ENCODE assay signal across 1 cellular context in genomic region chr5:6712582-6713273, GRCh38.
TF ChIP-seq lines count a peak whose summit lies in the region.

No MANE protein-coding gene starts in this region.

TF ChIP-seq in K562, 482 proteins besides CTCF, POLR2A, EP300 and RAD21 (continued from another document and continues in another):
- TF ChIP-seq ETV6 (IDR thresholded peaks at IDR 0.05; ENCODE audit: borderline replicate concordance in 1 of 2, low read depth in 2 of 2, low read length in 1 of 2) = no peak
- no peak; the same call in 1 of the 2 replicates for TF ChIP-seq ETV6 (CRISPR knock-in tag; IDR thresholded peaks at IDR 0.05; ENCODE audit: borderline replicate concordance)
- 0 out of 2 replicates have a peak, but pooled peaks have one; percentile 54 for TF ChIP-seq FOXP1 (CRISPR knock-in tag; IDR thresholded peaks at IDR 0.05)
- TF ChIP-seq GATAD2B (IDR thresholded peaks at IDR 0.05; ENCODE audit: borderline replicate concordance) = peak; percentile 94
- peak; percentile 81 for TF ChIP-seq ZFX (CRISPR knock-in tag; IDR thresholded peaks at IDR 0.05)
- no peak for TF ChIP-seq RREB1 (CRISPR knock-in tag; IDR thresholded peaks at IDR 0.05)
- peak; percentile 9 for TF ChIP-seq CTCFL (IDR thresholded peaks at IDR 0.05; ENCODE audit: borderline replicate concordance, insufficient read depth, low read depth, low read length, poor library complexity, severe bottlenecking)
- TF ChIP-seq RBBP5 (IDR thresholded peaks at IDR 0.05; ENCODE audit: borderline replicate concordance, insufficient read depth, low read length, poor library complexity, severe bottlenecking) = peak; percentile 78
- TF ChIP-seq, protein P1, sequence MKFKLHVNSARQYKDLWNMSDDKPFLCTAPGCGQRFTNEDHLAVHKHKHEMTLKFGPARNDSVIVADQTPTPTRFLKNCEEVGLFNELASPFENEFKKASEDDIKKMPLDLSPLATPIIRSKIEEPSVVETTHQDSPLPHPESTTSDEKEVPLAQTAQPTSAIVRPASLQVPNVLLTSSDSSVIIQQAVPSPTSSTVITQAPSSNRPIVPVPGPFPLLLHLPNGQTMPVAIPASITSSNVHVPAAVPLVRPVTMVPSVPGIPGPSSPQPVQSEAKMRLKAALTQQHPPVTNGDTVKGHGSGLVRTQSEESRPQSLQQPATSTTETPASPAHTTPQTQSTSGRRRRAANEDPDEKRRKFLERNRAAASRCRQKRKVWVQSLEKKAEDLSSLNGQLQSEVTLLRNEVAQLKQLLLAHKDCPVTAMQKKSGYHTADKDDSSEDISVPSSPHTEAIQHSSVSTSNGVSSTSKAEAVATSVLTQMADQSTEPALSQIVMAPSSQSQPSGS (CRISPR knock-in tag; IDR thresholded peaks at IDR 0.05) = peak; percentile 80
- no peak for TF ChIP-seq NR1H2 (CRISPR knock-in tag; IDR thresholded peaks at IDR 0.05)
- peak; percentile 35 for TF ChIP-seq FIP1L1 (IDR thresholded peaks at IDR 0.05; ENCODE audit: low read depth, low read length, poor library complexity, severe bottlenecking)
- TF ChIP-seq, protein P2, sequence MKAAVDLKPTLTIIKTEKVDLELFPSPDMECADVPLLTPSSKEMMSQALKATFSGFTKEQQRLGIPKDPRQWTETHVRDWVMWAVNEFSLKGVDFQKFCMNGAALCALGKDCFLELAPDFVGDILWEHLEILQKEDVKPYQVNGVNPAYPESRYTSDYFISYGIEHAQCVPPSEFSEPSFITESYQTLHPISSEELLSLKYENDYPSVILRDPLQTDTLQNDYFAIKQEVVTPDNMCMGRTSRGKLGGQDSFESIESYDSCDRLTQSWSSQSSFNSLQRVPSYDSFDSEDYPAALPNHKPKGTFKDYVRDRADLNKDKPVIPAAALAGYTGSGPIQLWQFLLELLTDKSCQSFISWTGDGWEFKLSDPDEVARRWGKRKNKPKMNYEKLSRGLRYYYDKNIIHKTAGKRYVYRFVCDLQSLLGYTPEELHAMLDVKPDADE (conservative IDR thresholded peaks at IDR 0.05; ENCODE audit: control insufficient read depth, low read depth, low read length) = peak; percentile 97
- peak; percentile 93 for TF ChIP-seq MAX (CRISPR knock-in tag; IDR thresholded peaks at IDR 0.05)
- TF ChIP-seq, protein P3, sequence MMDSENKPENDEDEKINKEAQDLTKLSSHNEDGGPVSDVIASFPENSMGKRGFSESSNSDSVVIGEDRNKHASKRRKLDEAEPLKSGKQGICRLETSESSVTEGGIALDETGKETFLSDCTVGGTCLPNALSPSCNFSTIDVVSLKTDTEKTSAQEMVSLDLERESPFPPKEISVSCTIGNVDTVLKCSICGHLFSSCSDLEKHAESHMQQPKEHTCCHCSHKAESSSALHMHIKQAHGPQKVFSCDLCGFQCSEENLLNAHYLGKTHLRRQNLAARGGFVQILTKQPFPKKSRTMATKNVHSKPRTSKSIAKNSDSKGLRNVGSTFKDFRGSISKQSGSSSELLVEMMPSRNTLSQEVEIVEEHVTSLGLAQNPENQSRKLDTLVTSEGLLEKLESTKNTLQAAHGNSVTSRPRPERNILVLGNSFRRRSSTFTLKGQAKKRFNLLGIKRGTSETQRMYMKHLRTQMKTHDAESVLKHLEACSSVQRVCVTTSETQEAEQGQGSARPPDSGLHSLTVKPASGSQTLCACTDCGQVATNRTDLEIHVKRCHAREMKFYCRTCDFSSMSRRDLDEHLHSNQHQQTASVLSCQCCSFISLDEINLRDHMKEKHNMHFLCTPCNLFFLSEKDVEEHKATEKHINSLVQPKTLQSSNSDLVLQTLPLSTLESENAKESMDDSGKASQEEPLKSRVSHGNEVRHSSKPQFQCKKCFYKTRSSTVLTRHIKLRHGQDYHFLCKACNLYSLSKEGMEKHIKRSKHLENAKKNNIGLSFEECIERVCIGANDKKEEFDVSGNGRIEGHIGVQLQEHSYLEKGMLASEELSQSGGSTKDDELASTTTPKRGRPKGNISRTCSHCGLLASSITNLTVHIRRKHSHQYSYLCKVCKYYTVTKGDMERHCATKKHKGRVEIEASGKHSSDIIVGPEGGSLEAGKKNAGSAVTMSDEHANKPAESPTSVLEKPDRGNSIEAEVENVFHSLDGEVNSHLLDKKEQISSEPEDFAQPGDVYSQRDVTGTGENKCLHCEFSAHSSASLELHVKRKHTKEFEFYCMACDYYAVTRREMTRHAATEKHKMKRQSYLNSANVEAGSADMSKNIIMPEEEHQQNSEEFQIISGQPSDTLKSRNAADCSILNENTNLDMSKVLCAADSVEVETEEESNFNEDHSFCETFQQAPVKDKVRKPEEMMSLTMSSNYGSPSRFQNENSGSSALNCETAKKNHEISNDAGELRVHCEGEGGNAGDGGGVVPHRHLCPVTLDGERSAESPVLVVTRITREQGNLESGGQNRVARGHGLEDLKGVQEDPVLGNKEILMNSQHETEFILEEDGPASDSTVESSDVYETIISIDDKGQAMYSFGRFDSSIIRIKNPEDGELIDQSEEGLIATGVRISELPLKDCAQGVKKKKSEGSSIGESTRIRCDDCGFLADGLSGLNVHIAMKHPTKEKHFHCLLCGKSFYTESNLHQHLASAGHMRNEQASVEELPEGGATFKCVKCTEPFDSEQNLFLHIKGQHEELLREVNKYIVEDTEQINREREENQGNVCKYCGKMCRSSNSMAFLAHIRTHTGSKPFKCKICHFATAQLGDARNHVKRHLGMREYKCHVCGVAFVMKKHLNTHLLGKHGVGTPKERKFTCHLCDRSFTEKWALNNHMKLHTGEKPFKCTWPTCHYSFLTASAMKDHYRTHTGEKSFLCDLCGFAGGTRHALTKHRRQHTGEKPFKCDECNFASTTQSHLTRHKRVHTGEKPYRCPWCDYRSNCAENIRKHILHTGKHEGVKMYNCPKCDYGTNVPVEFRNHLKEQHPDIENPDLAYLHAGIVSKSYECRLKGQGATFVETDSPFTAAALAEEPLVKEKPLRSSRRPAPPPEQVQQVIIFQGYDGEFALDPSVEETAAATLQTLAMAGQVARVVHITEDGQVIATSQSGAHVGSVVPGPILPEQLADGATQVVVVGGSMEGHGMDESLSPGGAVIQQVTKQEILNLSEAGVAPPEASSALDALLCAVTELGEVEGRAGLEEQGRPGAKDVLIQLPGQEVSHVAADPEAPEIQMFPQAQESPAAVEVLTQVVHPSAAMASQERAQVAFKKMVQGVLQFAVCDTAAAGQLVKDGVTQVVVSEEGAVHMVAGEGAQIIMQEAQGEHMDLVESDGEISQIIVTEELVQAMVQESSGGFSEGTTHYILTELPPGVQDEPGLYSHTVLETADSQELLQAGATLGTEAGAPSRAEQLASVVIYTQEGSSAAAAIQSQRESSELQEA (IDR thresholded peaks at IDR 0.05; ENCODE audit: low read depth) = no peak
- TF ChIP-seq SP1 (CRISPR knock-in tag; IDR thresholded peaks at IDR 0.05) = peak; percentile 13; the same call in 1 of the 2 replicates
- peak; percentile 97 for TF ChIP-seq NRF1 (conservative IDR thresholded peaks at IDR 0.05 in 1 of 2, IDR thresholded peaks at IDR 0.05 in 1 of 2)
- no peak for TF ChIP-seq ZNF551 (CRISPR knock-in tag; IDR thresholded peaks at IDR 0.05)
- TF ChIP-seq, protein P4, sequence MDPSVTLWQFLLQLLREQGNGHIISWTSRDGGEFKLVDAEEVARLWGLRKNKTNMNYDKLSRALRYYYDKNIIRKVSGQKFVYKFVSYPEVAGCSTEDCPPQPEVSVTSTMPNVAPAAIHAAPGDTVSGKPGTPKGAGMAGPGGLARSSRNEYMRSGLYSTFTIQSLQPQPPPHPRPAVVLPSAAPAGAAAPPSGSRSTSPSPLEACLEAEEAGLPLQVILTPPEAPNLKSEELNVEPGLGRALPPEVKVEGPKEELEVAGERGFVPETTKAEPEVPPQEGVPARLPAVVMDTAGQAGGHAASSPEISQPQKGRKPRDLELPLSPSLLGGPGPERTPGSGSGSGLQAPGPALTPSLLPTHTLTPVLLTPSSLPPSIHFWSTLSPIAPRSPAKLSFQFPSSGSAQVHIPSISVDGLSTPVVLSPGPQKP (CRISPR knock-in tag; IDR thresholded peaks at IDR 0.05) = 0 out of 2 replicates have a peak, but pooled peaks have one; percentile 63
- TF ChIP-seq EZH2 (IDR thresholded peaks at IDR 0.05; ENCODE audit: borderline replicate concordance, low read depth, low read length) = no peak
- TF ChIP-seq NR4A1 (CRISPR knock-in tag; IDR thresholded peaks at IDR 0.05) = peak; percentile 84; the same call in 1 of the 2 replicates
- no peak for TF ChIP-seq NR4A1 (tag; IDR thresholded peaks at IDR 0.05)
- 0 out of 2 replicates have a peak, but pooled peaks have one; percentile 39 for TF ChIP-seq NCOA6 (IDR thresholded peaks at IDR 0.05)
- TF ChIP-seq TFE3 (CRISPR knock-in tag; IDR thresholded peaks at IDR 0.05) = 0 out of 2 replicates have a peak, but pooled peaks have one; percentile 6
- TF ChIP-seq NELFE (IDR thresholded peaks at IDR 0.05; ENCODE audit: insufficient read depth, insufficient read length) = no peak
- TF ChIP-seq PCBP1 (IDR thresholded peaks at IDR 0.05; ENCODE audit: low read depth, low read length, poor library complexity, severe bottlenecking) = peak; percentile 63
- peak; percentile 95 for TF ChIP-seq CREB1 (IDR thresholded peaks at IDR 0.05)
- TF ChIP-seq CREB1 (CRISPR knock-in tag; IDR thresholded peaks at IDR 0.05) = peak; percentile 96
- peak; percentile 74; the same call in 1 of the 2 replicates for TF ChIP-seq RNF2 (IDR thresholded peaks at IDR 0.05)
- 0 out of 2 replicates have a peak, but pooled peaks have one; percentile 3 for TF ChIP-seq CBFA2T2 (conservative IDR thresholded peaks at IDR 0.05)
- TF ChIP-seq, protein P5, sequence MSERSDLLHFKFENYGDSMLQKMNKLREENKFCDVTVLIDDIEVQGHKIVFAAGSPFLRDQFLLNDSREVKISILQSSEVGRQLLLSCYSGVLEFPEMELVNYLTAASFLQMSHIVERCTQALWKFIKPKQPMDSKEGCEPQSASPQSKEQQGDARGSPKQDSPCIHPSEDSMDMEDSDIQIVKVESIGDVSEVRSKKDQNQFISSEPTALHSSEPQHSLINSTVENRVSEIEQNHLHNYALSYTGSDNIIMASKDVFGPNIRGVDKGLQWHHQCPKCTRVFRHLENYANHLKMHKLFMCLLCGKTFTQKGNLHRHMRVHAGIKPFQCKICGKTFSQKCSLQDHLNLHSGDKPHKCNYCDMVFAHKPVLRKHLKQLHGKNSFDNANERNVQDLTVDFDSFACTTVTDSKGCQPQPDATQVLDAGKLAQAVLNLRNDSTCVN (CRISPR knock-in tag; IDR thresholded peaks at IDR 0.05) = no peak
- peak; percentile 84 for TF ChIP-seq CCNT2 (IDR thresholded peaks at IDR 0.05; ENCODE audit: borderline replicate concordance, extremely low read depth, insufficient read length, low read depth, low read length)
- peak; percentile 97 for TF ChIP-seq FUS (optimal IDR thresholded peaks at IDR 0.05; ENCODE audit: low read depth, low read length)
- no peak for TF ChIP-seq EWSR1 (IDR thresholded peaks at IDR 0.05; ENCODE audit: borderline replicate concordance, low read depth, partially characterized antibody)
